ENCODE assay signal across 8 cellular contexts in genomic region chr1:119711804-119712341, GRCh38. TPM values are rescaled to one million over a fixed set of nuclear protein-coding genes. Genes with fewer than 3 reads are reported as not detected.
DNase-seq lines count a peak whose midpoint lies in the region; ATAC-seq and TF ChIP-seq lines count a peak whose summit lies in the region.

PHGDH (plus strand) TSS chr1:119711934; CDS start chr1:119712023, 89 bp downstream.

- H3K27me3 Mint-ChIP-seq in activated T-cell treated with anti-CD3 and anti-CD28 coated beads, Interleukin-2, amount 50 U/mL, for 24 hours, result peaks cover 37% of the 10 kb centered on the region
- H3K27me3 Mint-ChIP-seq in natural killer cell treated with Interleukin-12 subunit alpha and Interleukin-12 subunit beta and Interleukin-15 and Interleukin-18, amount 100 ng/mL, for 72 hours, result peaks cover 20 to 22% of the 10 kb centered on the region in 2 donors

- H3K27ac ChIP-seq in subcutaneous abdominal adipose tissue (ENCODE audit: low read depth, low read length), result peak within 1 kb of the TSS; percentile 74

- H3K4me1 ChIP-seq in subcutaneous abdominal adipose tissue (ENCODE audit: control insufficient read depth in 5 of 5, insufficient read depth in 5 of 5, low read length in 5 of 5), result peaks cover 9 to 45% (median 38%) of the 10 kb centered on the region in 5 donors

- DNase-seq in AG09309 (ENCODE audit: low read depth) (peak; percentile 80), NCI-H774 (lab: John Stamatoyannopoulos, UW) (peak; percentile 83), fibroblast of peridontal ligament (ENCODE audit: extremely low read depth) (peak; percentile 92)
- peak; percentile 74 for DNase-seq in activated T-cell treated with anti-CD3 and anti-CD28 coated beads, Interleukin-2, amount 50 U/mL, for 24 hours
- peak; percentile 65 for DNase-seq in natural killer cell treated with Interleukin-12 subunit alpha and Interleukin-12 subunit beta and Interleukin-15 and Interleukin-18, amount 100 ng/mL, for 72 hours (ENCODE audit: low spot score)

- peak within 1 kb of the TSS; percentile 91 for H3K27ac Mint-ChIP-seq in activated T-cell treated with anti-CD3 and anti-CD28 coated beads, Interleukin-2, amount 50 U/mL, for 24 hours
- H3K27ac Mint-ChIP-seq in natural killer cell treated with Interleukin-12 subunit alpha and Interleukin-12 subunit beta and Interleukin-15 and Interleukin-18, amount 100 ng/mL, for 72 hours, result peak within 1 kb of the TSS in 1 of 2 donors; percentile 86

- H3K4me3 ChIP-seq in AG09309 (ENCODE audit: control insufficient read depth, low read depth, low read length) (peak within 1 kb of the TSS; percentile 97), subcutaneous abdominal adipose tissue (ENCODE audit: low read depth in 1 of 5, low read length in 5 of 5) (peak within 1 kb of the TSS; percentile 58 to 89 (median 77))

- TF ChIP-seq CTCF in AG09309 (IDR thresholded peaks at IDR 0.05; ENCODE audit: control insufficient read depth, insufficient read depth, low read depth, low read length, missing control alignments), result no peak

- H3K9me3 ChIP-seq in subcutaneous abdominal adipose tissue (ENCODE audit: control insufficient read depth in 5 of 5, low read length in 5 of 5), result no peaks in the 10 kb centered on the region

- ATAC-seq in GM18907 (IDR thresholded peaks at IDR 0.05; ENCODE audit: unreplicated experiment) (peak; percentile 74), HG03558 (IDR thresholded peaks at IDR 0.05; ENCODE audit: extremely low read depth, unreplicated experiment) (peak; percentile 38)
- ATAC-seq in natural killer cell treated with Interleukin-12 subunit alpha and Interleukin-12 subunit beta and Interleukin-15 and Interleukin-18, amount 100 ng/mL, for 72 hours, result peak; percentile 83 to 88

- no peaks in the 10 kb centered on the region for H3K36me3 ChIP-seq in subcutaneous abdominal adipose tissue (ENCODE audit: control insufficient read depth in 5 of 5, insufficient read depth in 5 of 5, low read length in 5 of 5)

- H3K36me3 Mint-ChIP-seq in activated T-cell treated with anti-CD3 and anti-CD28 coated beads, Interleukin-2, amount 50 U/mL, for 24 hours (ENCODE audit: low read depth), result peaks cover 24% of the 10 kb centered on the region
- H3K36me3 Mint-ChIP-seq in natural killer cell treated with Interleukin-12 subunit alpha and Interleukin-12 subunit beta and Interleukin-15 and Interleukin-18, amount 100 ng/mL, for 72 hours, result peaks cover 6% of the 10 kb centered on the region

- no peaks in the 10 kb centered on the region for H3K9me3 Mint-ChIP-seq in activated T-cell treated with anti-CD3 and anti-CD28 coated beads, Interleukin-2, amount 50 U/mL, for 24 hours
- no peaks in the 10 kb centered on the region for H3K9me3 Mint-ChIP-seq in natural killer cell treated with Interleukin-12 subunit alpha and Interleukin-12 subunit beta and Interleukin-15 and Interleukin-18, amount 100 ng/mL, for 72 hours

- no peaks in the 10 kb centered on the region for H3K27me3 ChIP-seq in subcutaneous abdominal adipose tissue (ENCODE audit: control insufficient read depth in 5 of 5, insufficient read depth in 4 of 5, low read length in 5 of 5)

- peaks cover 39% of the 10 kb centered on the region for H3K4me1 Mint-ChIP-seq in activated T-cell treated with anti-CD3 and anti-CD28 coated beads, Interleukin-2, amount 50 U/mL, for 24 hours (ENCODE audit: low read depth)
- peaks cover 19 to 28% of the 10 kb centered on the region in 2 donors for H3K4me1 Mint-ChIP-seq in natural killer cell treated with Interleukin-12 subunit alpha and Interleukin-12 subunit beta and Interleukin-15 and Interleukin-18, amount 100 ng/mL, for 72 hours (ENCODE audit: low read depth in 2 of 2)

- peak within 1 kb of the TSS in 4 of 5 donors; percentile 4 to 41 (median 18) for H3K9ac ChIP-seq in subcutaneous abdominal adipose tissue (ENCODE audit: low read length in 5 of 5)

- peak within 1 kb of the TSS; percentile 93 for H3K4me3 Mint-ChIP-seq in activated T-cell treated with anti-CD3 and anti-CD28 coated beads, Interleukin-2, amount 50 U/mL, for 24 hours
- peak within 1 kb of the TSS; percentile 92 for H3K4me3 Mint-ChIP-seq in natural killer cell treated with Interleukin-12 subunit alpha and Interleukin-12 subunit beta and Interleukin-15 and Interleukin-18, amount 100 ng/mL, for 72 hours

RNA-seq across cellular contexts. Expression of gene PHGDH, which starts in this region (rescaled TPM):
- total RNA-seq in natural killer cell treated with Interleukin-12 subunit alpha and Interleukin-12 subunit beta and Interleukin-15 and Interleukin-18, amount 100 ng/mL, for 72 hours, result 10 to 100 TPM; 37.6 to 42.1 TPM

Comparison
In these comparisons a context has a peak if more than half of its experiments do, and no peak if none do; other contexts are left out.
1. Peak in every context shown above with its lines: DNase-seq, ATAC-seq, H3K4me3 ChIP-seq and H3K27ac ChIP-seq.